In the genomic region with DNA sequence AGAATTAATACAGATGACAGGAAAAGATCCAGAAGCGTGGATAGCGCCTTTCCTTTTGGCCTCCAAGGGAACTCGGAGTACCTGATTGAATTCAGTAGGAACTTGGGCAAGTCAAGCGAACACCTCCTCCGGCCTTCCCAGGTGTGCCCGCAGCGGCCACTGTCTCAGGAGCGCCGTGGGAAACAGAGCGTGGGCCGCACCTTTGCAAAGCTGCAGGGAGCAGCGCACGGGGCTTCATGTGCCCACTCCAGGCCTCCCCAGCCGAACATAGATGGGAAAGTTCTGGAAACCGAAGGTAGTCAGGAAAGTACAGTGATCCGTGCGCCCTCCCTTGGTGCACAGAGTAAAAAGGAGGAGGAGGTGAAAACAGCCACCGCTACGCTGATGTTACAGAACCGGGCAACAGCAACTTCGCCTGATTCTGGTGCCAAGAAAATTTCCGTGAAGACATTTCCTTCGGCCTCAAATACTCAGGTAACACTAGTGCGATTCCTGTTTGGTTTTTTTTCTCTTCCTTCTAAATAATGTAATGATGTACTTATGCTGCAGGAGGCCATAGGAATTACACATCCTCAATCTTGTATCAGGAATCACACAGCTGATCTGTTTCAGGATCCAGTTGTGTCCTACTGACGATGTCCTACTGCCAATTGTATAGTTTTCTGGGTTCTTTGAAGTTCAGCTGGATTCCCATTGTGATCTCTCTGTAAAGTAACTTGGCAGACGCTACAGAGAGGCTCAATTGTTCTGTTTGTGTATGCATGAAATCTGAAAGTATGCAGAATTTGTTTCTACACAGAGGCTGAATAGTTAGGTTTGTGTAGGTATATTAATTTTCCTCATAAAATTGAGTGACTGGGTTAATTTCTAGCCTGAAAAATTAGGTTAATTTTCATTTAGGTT, we compare ENCODE assay signal across 23 cellular contexts.
"Had no signal": no experiment of that assay in that cellular context is flagged by ENCODE, and none has a peak within 500 bp of the region (broad histone marks: within the 10 kb centered on the region; RNA-seq: fewer than 3 reads in every experiment).

No MANE protein-coding gene starts in this region.

- DNase-seq: activated CD4-positive, alpha-beta memory T cell treated with anti-CD3 and anti-CD28 coated beads for 36 hours; activated CD4-positive, alpha-beta T cell treated with anti-CD3 and anti-CD28 coated beads for 48 hours; activated effector memory CD4-positive, alpha-beta T cell treated with Interleukin-2 at 50 U/mL for 16 hours; activated naive CD4-positive, alpha-beta T cell treated with anti-CD3 and anti-CD28 coated beads for 36 hours; activated naive CD8-positive, alpha-beta T cell treated with anti-CD3 and anti-CD28 coated beads, Interleukin-2, amount 10 ng/mL, durations not matched to agents 7 days and 5 days; activated T-cell treated with anti-CD3 and anti-CD28 coated beads, Interleukin-2, amount 50 U/mL, for 72 hours; amniotic stem cell; dorsolateral prefrontal cortex; foreskin fibroblast; kidney glomerular epithelial cell; left ventricle myocardium superior; mucosa of descending colon; nucleus accumbens; right lobe of liver; stimulated activated CD4-positive, alpha-beta T cell treated with anti-CD3 and anti-CD28 coated beads, Interleukin-2, amount 100 ng/mL, for 24 hours; stimulated activated naive CD8-positive, alpha-beta T cell treated with anti-CD3 and anti-CD28 coated beads, Interleukin-15, amount 100 ng/mL, for 72 hours; T1000; uterus had no signal

- H3K4me3 ChIP-seq: mucosa of descending colon, right lobe of liver, skin epidermis, tibial nerve, uterus had no signal

- H3K27ac Mint-ChIP-seq: activated CD4-positive, alpha-beta memory T cell treated with anti-CD3 and anti-CD28 coated beads for 36 hours; activated naive CD4-positive, alpha-beta T cell treated with anti-CD3 and anti-CD28 coated beads for 36 hours; activated naive CD8-positive, alpha-beta T cell treated with anti-CD3 and anti-CD28 coated beads, Interleukin-2, amount 10 ng/mL, durations not matched to agents 7 days and 5 days; activated T-cell treated with anti-CD3 and anti-CD28 coated beads, Interleukin-2, amount 50 U/mL, for 72 hours; stimulated activated effector memory CD8-positive, alpha-beta T cell treated with anti-CD3 and anti-CD28 coated beads, Interleukin-12 subunit alpha, Interleukin-12 subunit beta, amount 100 ng/mL, for 72 hours; stimulated activated naive CD8-positive, alpha-beta T cell treated with anti-CD3 and anti-CD28 coated beads, Interleukin-15, amount 100 ng/mL, for 72 hours; T-helper 1 cell treated with Interleukin-12 subunit alpha and Interleukin-12 subunit beta and Interleukin-4 antibody, amounts not matched to agents 30 μg/mL and 1 μg/mL, for 36 hours had no signal

- H3K9me3 Mint-ChIP-seq: activated CD4-positive, alpha-beta memory T cell treated with anti-CD3 and anti-CD28 coated beads for 36 hours; activated naive CD4-positive, alpha-beta T cell treated with anti-CD3 and anti-CD28 coated beads for 36 hours; activated naive CD8-positive, alpha-beta T cell treated with anti-CD3 and anti-CD28 coated beads, Interleukin-2, amount 10 ng/mL, durations not matched to agents 7 days and 5 days; activated T-cell treated with anti-CD3 and anti-CD28 coated beads, Interleukin-2, amount 50 U/mL, for 72 hours; stimulated activated effector memory CD8-positive, alpha-beta T cell treated with anti-CD3 and anti-CD28 coated beads, Interleukin-12 subunit alpha, Interleukin-12 subunit beta, amount 100 ng/mL, for 72 hours; stimulated activated naive CD8-positive, alpha-beta T cell treated with anti-CD3 and anti-CD28 coated beads, Interleukin-15, amount 100 ng/mL, for 72 hours; T-helper 1 cell treated with Interleukin-12 subunit alpha and Interleukin-12 subunit beta and Interleukin-4 antibody, amounts not matched to agents 30 μg/mL and 1 μg/mL, for 36 hours had no signal

- H3K36me3 ChIP-seq: tibial nerve, uterus had no signal

- H3K79me2 ChIP-seq: parathyroid adenoma had no signal

- H3K4me3 Mint-ChIP-seq: activated CD4-positive, alpha-beta memory T cell treated with anti-CD3 and anti-CD28 coated beads for 36 hours; activated naive CD4-positive, alpha-beta T cell treated with anti-CD3 and anti-CD28 coated beads for 36 hours; activated naive CD8-positive, alpha-beta T cell treated with anti-CD3 and anti-CD28 coated beads, Interleukin-2, amount 10 ng/mL, durations not matched to agents 7 days and 5 days; activated T-cell treated with anti-CD3 and anti-CD28 coated beads, Interleukin-2, amount 50 U/mL, for 72 hours; stimulated activated effector memory CD8-positive, alpha-beta T cell treated with anti-CD3 and anti-CD28 coated beads, Interleukin-12 subunit alpha, Interleukin-12 subunit beta, amount 100 ng/mL, for 72 hours; stimulated activated naive CD8-positive, alpha-beta T cell treated with anti-CD3 and anti-CD28 coated beads, Interleukin-15, amount 100 ng/mL, for 72 hours; T-helper 1 cell treated with Interleukin-12 subunit alpha and Interleukin-12 subunit beta and Interleukin-4 antibody, amounts not matched to agents 30 μg/mL and 1 μg/mL, for 36 hours had no signal

- H3K4me1 ChIP-seq: parathyroid adenoma had no signal

- H3K36me3 Mint-ChIP-seq: activated CD4-positive, alpha-beta memory T cell treated with anti-CD3 and anti-CD28 coated beads for 36 hours; activated naive CD8-positive, alpha-beta T cell treated with anti-CD3 and anti-CD28 coated beads, Interleukin-2, amount 10 ng/mL, durations not matched to agents 7 days and 5 days; stimulated activated effector memory CD8-positive, alpha-beta T cell treated with anti-CD3 and anti-CD28 coated beads, Interleukin-12 subunit alpha, Interleukin-12 subunit beta, amount 100 ng/mL, for 72 hours had no signal

- ATAC-seq: activated T-cell treated with anti-CD3 and anti-CD28 coated beads, Interleukin-2, amount 50 U/mL, for 72 hours; left ventricle myocardium superior; mucosa of descending colon; right lobe of liver; stimulated activated effector memory CD8-positive, alpha-beta T cell treated with anti-CD3 and anti-CD28 coated beads, Interleukin-12 subunit alpha, Interleukin-12 subunit beta, amount 100 ng/mL, for 72 hours; stimulated activated naive CD8-positive, alpha-beta T cell treated with anti-CD3 and anti-CD28 coated beads, Interleukin-15, amount 100 ng/mL, for 72 hours had no signal

- H3K4me1 Mint-ChIP-seq: activated naive CD8-positive, alpha-beta T cell treated with anti-CD3 and anti-CD28 coated beads, Interleukin-2, amount 10 ng/mL, durations not matched to agents 7 days and 5 days; stimulated activated effector memory CD8-positive, alpha-beta T cell treated with anti-CD3 and anti-CD28 coated beads, Interleukin-12 subunit alpha, Interleukin-12 subunit beta, amount 100 ng/mL, for 72 hours; stimulated activated naive CD8-positive, alpha-beta T cell treated with anti-CD3 and anti-CD28 coated beads, Interleukin-15, amount 100 ng/mL, for 72 hours had no signal

- H3K27ac ChIP-seq: parathyroid adenoma, skin epidermis had no signal

- H2AFZ ChIP-seq: parathyroid adenoma had no signal

- H3K27me3 ChIP-seq: dorsolateral prefrontal cortex, right lobe of liver, tibial nerve, uterus had no signal
